Comparison of ENCODE assay signal across 13 cellular contexts in genomic region chr7:155805826-155806095, GRCh38. TPM values are rescaled to one million over a fixed set of nuclear protein-coding genes. Genes with fewer than 3 reads are reported as not detected.
DNase-seq lines count a peak whose midpoint lies in the region; ATAC-seq and TF ChIP-seq lines count a peak whose summit lies in the region.
"Had no signal": no experiment of that assay in that cellular context is flagged by ENCODE, and none has a peak within 500 bp of the region (broad histone marks: within the 10 kb centered on the region; RNA-seq: fewer than 3 reads in every experiment).

No MANE protein-coding gene starts in this region.

- no peak overlapping the region for H4K8ac ChIP-seq in mesenchymal stem cell (ENCODE audit: low read length)

- in situ Hi-C loops in transverse colon (cut with MboI; ENCODE audit: low pct_ligation_motif_present in 1 of 4, low pct_unique_long_range_greater_than_20kb in 1 of 4, low sequenced_read_pairs in 3 of 4), result loop anchor here in 3 of 4 donors (10.0 to 25.0 kb wide), 3 partner anchors 657 to 1007 kb away; no protein-coding TSS in a partner anchor

- no peak for ATAC-seq in SK-N-SH treated with all-trans-retinoic acid at 6 μM for 48 hours

- H3K27me3 ChIP-seq in SK-N-SH (ENCODE audit: insufficient read depth), result peaks cover 93% of the 10 kb centered on the region
- H3K27me3 ChIP-seq in colonic mucosa, result peaks cover 51% of the 10 kb centered on the region
- peaks cover 42 to 88% of the 10 kb centered on the region in 2 experiments for H3K27me3 ChIP-seq in mesenchymal stem cell (ENCODE audit: control insufficient read depth in 1 of 2, insufficient read depth in 1 of 2, low read length in 2 of 2)
- H3K27me3 ChIP-seq in transverse colon, result peaks cover 98% of the 10 kb centered on the region

- H3K4me3 ChIP-seq in SK-N-SH (ENCODE audit: low read depth in 2 of 2, low read length in 1 of 2), result peak overlapping the region; percentile 28 to 59
- H3K4me3 ChIP-seq in colonic mucosa, result peak overlapping the region; percentile 24
- H3K4me3 ChIP-seq in mesenchymal stem cell (ENCODE audit: insufficient read depth in 1 of 2, low read depth in 1 of 2, low read length in 2 of 2), result peak overlapping the region; percentile 50 to 69
- H3K4me3 ChIP-seq in transverse colon, result peak overlapping the region in 3 of 4 donors; percentile 9 to 33 (median 31)
- H3K4me3 ChIP-seq: MG63 had no signal

- DNase-seq in SK-N-SH (no peak), colonic mucosa (no peak), mesenchymal stem cell (no peak), transverse colon (no peak), NOMO-1 treated with DMSO at 0.1 percent for 48 hours (lab: John Stamatoyannopoulos, UW; ENCODE audit: unreplicated experiment) (no peak), foreskin melanocyte (no peak), GM10248 (ENCODE audit: extremely low spot score) (no peak)
- DNase-seq: activated effector memory CD4-positive, alpha-beta T cell treated with Interleukin-2 at 50 U/mL for 16 hours; effector CD4-positive, alpha-beta T cell had no signal

- H2BK5ac ChIP-seq in mesenchymal stem cell (ENCODE audit: low read depth, low read length, poor library complexity, severe bottlenecking), result no peak overlapping the region

- TF ChIP-seq RAD21 in SK-N-SH (IDR thresholded peaks at IDR 0.05; ENCODE audit: low read length), result no peak

- H2BK15ac ChIP-seq in mesenchymal stem cell (ENCODE audit: low read depth, poor library complexity, severe bottlenecking), result no peak overlapping the region

- intact Hi-C loops in colonic mucosa (cut with DNase I) (no loop called here), transverse colon (cut with DNase I; ENCODE audit: low total_unique reads) (no loop called here)

- H3K9me3 ChIP-seq in SK-N-SH, result no peaks in the 10 kb centered on the region
- no peaks in the 10 kb centered on the region for H3K9me3 ChIP-seq in colonic mucosa
- no peaks in the 10 kb centered on the region for H3K9me3 ChIP-seq in mesenchymal stem cell (ENCODE audit: control insufficient read depth, low read length)
- H3K9me3 ChIP-seq in transverse colon, result no peaks in the 10 kb centered on the region
- H3K9me3 ChIP-seq: MG63 had no signal

- WGBS in SK-N-SH (ENCODE audit: low lambda C conversion rate), result 13% methylated on average over 12 of the region's 18 CpGs
- 5% methylated on average over 12 of the region's 18 CpGs for WGBS in mesenchymal stem cell
- 29% methylated on average over 5 of the region's 18 CpGs; no CpG with 5 or more reads in 1 of the 2 donors for WGBS in transverse colon (ENCODE audit: low coverage in 1 of 2), 2 donors

- H2AFZ ChIP-seq in SK-N-SH (ENCODE audit: low read depth), result peak overlapping the region; percentile 62; the same call in 1 of the 2 replicates
- H2AFZ ChIP-seq in mesenchymal stem cell (ENCODE audit: low read depth, low read length), result peak overlapping the region; percentile 59

- no peak overlapping the region for H2BK12ac ChIP-seq in mesenchymal stem cell (ENCODE audit: low read length in 2 of 2)

- H3K18ac ChIP-seq in mesenchymal stem cell (ENCODE audit: low read depth in 1 of 2, low read length in 2 of 2), result no peak overlapping the region

- H3K36me3 ChIP-seq in SK-N-SH (replicated peaks in 1 of 2; ENCODE audit: control insufficient read depth in 1 of 2, insufficient read depth in 2 of 2, low read length in 1 of 2) (no peaks in the 10 kb centered on the region), colonic mucosa (no peaks in the 10 kb centered on the region), mesenchymal stem cell (ENCODE audit: control insufficient read depth in 1 of 2, insufficient read depth in 2 of 2, low read depth in 1 of 2, low read length in 2 of 2) (no peaks in the 10 kb centered on the region), transverse colon (no peaks in the 10 kb centered on the region)
- H3K36me3 ChIP-seq: MG63 had no signal

- peaks cover 0 to 16% of the 10 kb centered on the region in 2 experiments; a peak in 2 of 4 replicates for H3K4me1 ChIP-seq in SK-N-SH (ENCODE audit: control insufficient read depth in 1 of 2, insufficient read depth in 2 of 2, low read depth in 1 of 2, low read length in 1 of 2)
- H3K4me1 ChIP-seq in colonic mucosa, result peaks cover 15% of the 10 kb centered on the region
- H3K4me1 ChIP-seq in mesenchymal stem cell (ENCODE audit: control insufficient read depth, insufficient read depth, low read depth, low read length), result peaks cover 61% of the 10 kb centered on the region
- H3K4me1 ChIP-seq in transverse colon, result peaks cover 7 to 68% (median 59%) of the 10 kb centered on the region in 4 donors

- H3K79me2 ChIP-seq in SK-N-SH (ENCODE audit: insufficient read depth), result no peaks in the 10 kb centered on the region

- TF ChIP-seq POLR2A in transverse colon (IDR thresholded peaks at IDR 0.05), result no peak

- TF ChIP-seq EP300 in SK-N-SH (IDR thresholded peaks at IDR 0.05; ENCODE audit: borderline replicate concordance in 1 of 2, low read depth in 1 of 2, low read length in 1 of 2) (no peak), transverse colon (IDR thresholded peaks at IDR 0.05; ENCODE audit: low read depth) (no peak)

- CTCF ChIA-PET in SK-N-SH (lab: Yijun Ruan, JAX), result interaction anchor here (0.7 to 2.8 kb wide), 16 partner anchors 9 to 1019 kb away, joined by 3 to 33 read pairs (median 4); no protein-coding TSS in a partner anchor
- CTCF ChIA-PET in GM10248 (lab: Yijun Ruan, JAX), result no interaction called here

- H3K4ac ChIP-seq in mesenchymal stem cell (ENCODE audit: low read depth in 1 of 2, low read length in 2 of 2), result no peak overlapping the region

- H2BK120ac ChIP-seq in mesenchymal stem cell (ENCODE audit: low read depth, low read length), result no peak overlapping the region

- POLR2A ChIA-PET in SK-N-SH (lab: Yijun Ruan, JAX) (no interaction called here), GM10248 (lab: Yijun Ruan, JAX) (no interaction called here)

- H3K4me2 ChIP-seq in SK-N-SH (peak overlapping the region; percentile 95), mesenchymal stem cell (ENCODE audit: low read length, poor library complexity, severe bottlenecking) (peak overlapping the region; percentile 69)

- no peak overlapping the region for H3K9ac ChIP-seq in SK-N-SH
- H3K9ac ChIP-seq in colonic mucosa (ENCODE audit: low read depth in 2 of 2, low read length in 2 of 2), result no peak overlapping the region
- peak overlapping the region; percentile 48 for H3K9ac ChIP-seq in mesenchymal stem cell (ENCODE audit: low read length)

- TF ChIP-seq CTCF in SK-N-SH (IDR thresholded peaks at IDR 0.05), result no peak
- no peak for TF ChIP-seq CTCF in colonic mucosa (IDR thresholded peaks at IDR 0.05)
- TF ChIP-seq CTCF in transverse colon (IDR thresholded peaks at IDR 0.05), result no peak
- no peak for TF ChIP-seq CTCF in GM10248 (IDR thresholded peaks at IDR 0.05; ENCODE audit: control extremely low read depth, extremely low read depth, low read depth, missing control alignments)

- no peaks in the 10 kb centered on the region for H4K20me1 ChIP-seq in SK-N-SH (ENCODE audit: insufficient read depth)

- peaks cover 4% of the 10 kb centered on the region for H3F3A ChIP-seq in SK-N-SH (replicated peaks; ENCODE audit: insufficient read depth)

- no peaks in the 10 kb centered on the region for H3K9me2 ChIP-seq in SK-N-SH

- H3K14ac ChIP-seq in mesenchymal stem cell (ENCODE audit: low read length in 2 of 2), result no peak overlapping the region

- H3K27ac ChIP-seq in SK-N-SH (ENCODE audit: low read depth in 2 of 2, low read length in 1 of 2) (no peak overlapping the region), colonic mucosa (no peak overlapping the region), mesenchymal stem cell (ENCODE audit: low read length, poor library complexity, severe bottlenecking) (no peak overlapping the region), transverse colon (peak overlapping the region in 1 of 4 donors; percentile 19)
- H3K27ac ChIP-seq: 22Rv1 had no signal

- no peak overlapping the region for H2AK5ac ChIP-seq in mesenchymal stem cell (ENCODE audit: low read length, severe bottlenecking)

- no peak overlapping the region for H4K91ac ChIP-seq in mesenchymal stem cell (ENCODE audit: low read length)

- no peaks in the 10 kb centered on the region for H3K79me1 ChIP-seq in mesenchymal stem cell (replicated peaks; ENCODE audit: low read length, poor library complexity, severe bottlenecking)

- no peak overlapping the region for H3K23ac ChIP-seq in mesenchymal stem cell (ENCODE audit: low read length in 2 of 2)

TF ChIP-seq in SK-N-SH treated with all-trans-retinoic acid at 6 μM for 48 hours, 23 proteins besides CTCF, POLR2A, EP300 and RAD21 (continues in another document):
- no peak for TF ChIP-seq ISL1 (CRISPR knock-in tag; IDR thresholded peaks at IDR 0.05)
- no peak for TF ChIP-seq BACH2 (CRISPR knock-in tag; IDR thresholded peaks at IDR 0.05; ENCODE audit: borderline replicate concordance)
- no peak for TF ChIP-seq ARNTL (CRISPR knock-in tag; IDR thresholded peaks at IDR 0.05; ENCODE audit: borderline replicate concordance, low read depth)
- TF ChIP-seq ZNF70 (CRISPR knock-in tag; IDR thresholded peaks at IDR 0.05), result no peak
- no peak for TF ChIP-seq SNAI2 (CRISPR knock-in tag; IDR thresholded peaks at IDR 0.05)
- no peak for TF ChIP-seq TCF4 (CRISPR knock-in tag; IDR thresholded peaks at IDR 0.05; ENCODE audit: borderline replicate concordance)
- no peak for TF ChIP-seq CSRNP3 (CRISPR knock-in tag; IDR thresholded peaks at IDR 0.05)
- no peak for TF ChIP-seq ESRRG (CRISPR knock-in tag; IDR thresholded peaks at IDR 0.05)
- no peak for TF ChIP-seq RARB (CRISPR knock-in tag; IDR thresholded peaks at IDR 0.05)

RNA-seq across cellular contexts. Expression of gene SHH, which starts 6.5 kb away (rescaled TPM):
- not detected in 2 replicates for polyA plus RNA-seq in SK-N-SH (2012; rRNA removed)
- not detected in 2 replicates for polyA plus RNA-seq in SK-N-SH (2012; cell fraction: cytosol; rRNA removed)
- not detected in 2 replicates for polyA plus RNA-seq in SK-N-SH (2012; cell fraction: nucleus; rRNA removed)
- 1 to 10 TPM; 5.6 to 8.1 TPM for total RNA-seq in colonic mucosa
- polyA plus RNA-seq in mesenchymal stem cell (2013, experiment 1 of 2), result 0.01 TPM
- not detected for polyA plus RNA-seq in mesenchymal stem cell (2013, experiment 2 of 2)
- total RNA-seq in transverse colon, result 1 to 10 TPM in 3 of 4 donors, under 1 TPM in 1; 0.40 to 3.7 (median 2.0) TPM
- total RNA-seq: left cardiac atrium had no signal
